Comparison of ENCODE assay signal across 1 cellular context in the genomic region with DNA sequence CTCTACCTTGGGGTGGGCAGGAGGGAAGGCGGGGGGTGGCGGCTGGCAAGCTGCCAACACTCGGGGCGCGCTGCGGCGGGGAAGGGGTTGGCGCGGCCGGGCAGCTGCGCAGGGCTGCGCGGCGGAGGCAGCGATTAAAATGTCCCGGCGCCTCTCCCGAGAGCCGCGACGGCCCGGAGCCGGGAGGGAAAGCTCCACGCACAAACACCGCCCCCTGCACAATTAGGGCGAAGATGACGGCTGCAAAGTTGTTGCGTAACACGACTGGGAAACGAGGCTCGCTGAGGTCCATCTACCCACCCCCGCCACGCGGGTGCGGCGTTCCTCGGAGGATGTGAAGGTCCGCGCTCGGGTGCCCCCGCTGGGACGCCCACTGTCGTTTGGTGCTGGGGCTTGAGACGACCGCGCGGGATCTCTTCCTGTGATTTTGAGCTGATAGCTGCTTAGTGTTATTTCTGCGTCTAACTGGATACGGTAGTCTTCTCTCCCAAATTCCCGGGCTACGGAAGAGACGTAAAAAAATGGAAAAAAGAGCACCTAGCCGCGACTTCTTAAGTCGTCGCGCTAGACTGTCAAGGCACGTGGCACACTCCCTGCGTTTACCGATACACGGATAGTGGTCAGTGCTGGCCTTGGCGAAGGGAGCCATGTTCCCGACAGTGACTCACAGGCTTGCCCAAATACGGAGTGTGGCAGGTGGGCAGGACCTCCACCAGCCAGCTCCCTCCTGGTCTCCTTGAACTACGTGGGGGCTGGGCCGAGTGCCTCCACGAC.
A peak's percentile ranks its signal among the peaks of the same experiment; 100 is the strongest.
TF ChIP-seq lines count a peak whose summit lies in the region.

No MANE protein-coding gene starts in this region.

TF ChIP-seq in HepG2, 621 proteins besides CTCF, POLR2A, EP300 and RAD21 (continued from another document):
- TF ChIP-seq XRCC5 (optimal IDR thresholded peaks at IDR 0.05; ENCODE audit: low read length), result no peak
- TF ChIP-seq KLF13 (CRISPR knock-in tag; IDR thresholded peaks at IDR 0.05), result no peak
- TF ChIP-seq GPN1 (CRISPR knock-in tag; IDR thresholded peaks at IDR 0.05; ENCODE audit: borderline replicate concordance), result no peak
- no peak for TF ChIP-seq ETV5 (CRISPR knock-in tag; IDR thresholded peaks at IDR 0.05; ENCODE audit: borderline replicate concordance)
- TF ChIP-seq, protein P1, sequence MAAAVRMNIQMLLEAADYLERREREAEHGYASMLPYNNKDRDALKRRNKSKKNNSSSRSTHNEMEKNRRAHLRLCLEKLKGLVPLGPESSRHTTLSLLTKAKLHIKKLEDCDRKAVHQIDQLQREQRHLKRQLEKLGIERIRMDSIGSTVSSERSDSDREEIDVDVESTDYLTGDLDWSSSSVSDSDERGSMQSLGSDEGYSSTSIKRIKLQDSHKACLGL (CRISPR knock-in tag; IDR thresholded peaks at IDR 0.05), result no peak
- TF ChIP-seq ASH2L (IDR thresholded peaks at IDR 0.05; ENCODE audit: insufficient read length, low read depth, low read length), result peak; percentile 60
- no peak for TF ChIP-seq SNAI1 (CRISPR knock-in tag; IDR thresholded peaks at IDR 0.05; ENCODE audit: borderline replicate concordance)
- TF ChIP-seq MAZ (IDR thresholded peaks at IDR 0.05; ENCODE audit: borderline replicate concordance, low read depth, low read length), result peak; percentile 5; the same call in 1 of the 2 replicates
- peak; percentile 69 for TF ChIP-seq MAZ (CRISPR knock-in tag; IDR thresholded peaks at IDR 0.05; ENCODE audit: low read depth)
- TF ChIP-seq SALL2 (CRISPR knock-in tag; IDR thresholded peaks at IDR 0.05), result no peak
- TF ChIP-seq HMGXB3 (CRISPR knock-in tag; IDR thresholded peaks at IDR 0.05; ENCODE audit: borderline replicate concordance), result no peak
- peak; percentile 21; the same call in 1 of the 2 replicates for TF ChIP-seq ZFX (CRISPR knock-in tag; IDR thresholded peaks at IDR 0.05; ENCODE audit: low read depth)
- TF ChIP-seq TP53 (CRISPR knock-in tag; conservative IDR thresholded peaks at IDR 0.05), result no peak
- no peak for TF ChIP-seq U2AF2 (IDR thresholded peaks at IDR 0.05; ENCODE audit: low read depth, low read length)
- TF ChIP-seq, protein P2, sequence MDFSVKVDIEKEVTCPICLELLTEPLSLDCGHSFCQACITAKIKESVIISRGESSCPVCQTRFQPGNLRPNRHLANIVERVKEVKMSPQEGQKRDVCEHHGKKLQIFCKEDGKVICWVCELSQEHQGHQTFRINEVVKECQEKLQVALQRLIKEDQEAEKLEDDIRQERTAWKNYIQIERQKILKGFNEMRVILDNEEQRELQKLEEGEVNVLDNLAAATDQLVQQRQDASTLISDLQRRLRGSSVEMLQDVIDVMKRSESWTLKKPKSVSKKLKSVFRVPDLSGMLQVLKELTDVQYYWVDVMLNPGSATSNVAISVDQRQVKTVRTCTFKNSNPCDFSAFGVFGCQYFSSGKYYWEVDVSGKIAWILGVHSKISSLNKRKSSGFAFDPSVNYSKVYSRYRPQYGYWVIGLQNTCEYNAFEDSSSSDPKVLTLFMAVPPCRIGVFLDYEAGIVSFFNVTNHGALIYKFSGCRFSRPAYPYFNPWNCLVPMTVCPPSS (IDR thresholded peaks at IDR 0.05), result no peak
- TF ChIP-seq ATF3 (CRISPR knock-in tag; IDR thresholded peaks at IDR 0.05), result peak; percentile 16
- TF ChIP-seq ZNF329 (CRISPR knock-in tag; IDR thresholded peaks at IDR 0.05; ENCODE audit: low read depth), result no peak; the same call in 1 of the 2 replicates
- peak; percentile 36; the same call in 1 of the 2 replicates for TF ChIP-seq ZNF850 (CRISPR knock-in tag; conservative IDR thresholded peaks at IDR 0.05)
- TF ChIP-seq ATF1 (CRISPR knock-in tag; IDR thresholded peaks at IDR 0.05), result no peak
- TF ChIP-seq, protein P3, sequence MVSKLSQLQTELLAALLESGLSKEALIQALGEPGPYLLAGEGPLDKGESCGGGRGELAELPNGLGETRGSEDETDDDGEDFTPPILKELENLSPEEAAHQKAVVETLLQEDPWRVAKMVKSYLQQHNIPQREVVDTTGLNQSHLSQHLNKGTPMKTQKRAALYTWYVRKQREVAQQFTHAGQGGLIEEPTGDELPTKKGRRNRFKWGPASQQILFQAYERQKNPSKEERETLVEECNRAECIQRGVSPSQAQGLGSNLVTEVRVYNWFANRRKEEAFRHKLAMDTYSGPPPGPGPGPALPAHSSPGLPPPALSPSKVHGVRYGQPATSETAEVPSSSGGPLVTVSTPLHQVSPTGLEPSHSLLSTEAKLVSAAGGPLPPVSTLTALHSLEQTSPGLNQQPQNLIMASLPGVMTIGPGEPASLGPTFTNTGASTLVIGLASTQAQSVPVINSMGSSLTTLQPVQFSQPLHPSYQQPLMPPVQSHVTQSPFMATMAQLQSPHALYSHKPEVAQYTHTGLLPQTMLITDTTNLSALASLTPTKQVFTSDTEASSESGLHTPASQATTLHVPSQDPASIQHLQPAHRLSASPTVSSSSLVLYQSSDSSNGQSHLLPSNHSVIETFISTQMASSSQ (IDR thresholded peaks at IDR 0.05; ENCODE audit: low read depth), result no peak
- TF ChIP-seq, protein P3 (CRISPR knock-in tag; IDR thresholded peaks at IDR 0.05; ENCODE audit: borderline replicate concordance), result no peak; the same call in 1 of the 2 replicates
- no peak for TF ChIP-seq ONECUT2 (CRISPR knock-in tag; IDR thresholded peaks at IDR 0.05)
- no peak for TF ChIP-seq ZNF598 (CRISPR knock-in tag; IDR thresholded peaks at IDR 0.05; ENCODE audit: borderline replicate concordance)
- TF ChIP-seq MEIS2 (CRISPR knock-in tag; IDR thresholded peaks at IDR 0.05), result no peak
- TF ChIP-seq SMAD1 (CRISPR knock-in tag; IDR thresholded peaks at IDR 0.05; ENCODE audit: borderline replicate concordance, low read depth), result no peak
- TF ChIP-seq BATF2 (CRISPR knock-in tag; IDR thresholded peaks at IDR 0.05), result no peak
- TF ChIP-seq ATF7 (IDR thresholded peaks at IDR 0.05), result no peak
- TF ChIP-seq ATF7 (CRISPR knock-in tag; IDR thresholded peaks at IDR 0.05), result no peak
- TF ChIP-seq MIER3 (CRISPR knock-in tag; IDR thresholded peaks at IDR 0.05; ENCODE audit: borderline replicate concordance), result no peak
- no peak for TF ChIP-seq ESRRA (CRISPR knock-in tag; IDR thresholded peaks at IDR 0.05; ENCODE audit: low read depth)
- 0 out of 2 replicates have a peak, but pooled peaks have one; percentile 23 for TF ChIP-seq RXRB (CRISPR knock-in tag; IDR thresholded peaks at IDR 0.05; ENCODE audit: borderline replicate concordance)
- TF ChIP-seq CBFB (CRISPR knock-in tag; IDR thresholded peaks at IDR 0.05), result no peak
- TF ChIP-seq RARG (CRISPR knock-in tag; IDR thresholded peaks at IDR 0.05; ENCODE audit: low read depth), result no peak
- TF ChIP-seq SMC3 (IDR thresholded peaks at IDR 0.05; ENCODE audit: low read length), result no peak; the same call in 1 of the 2 replicates
- 0 out of 2 replicates have a peak, but pooled peaks have one; percentile 45 for TF ChIP-seq HNRNPL (IDR thresholded peaks at IDR 0.05; ENCODE audit: low read depth, low read length)
- peak; percentile 79; the same call in 1 of the 2 replicates for TF ChIP-seq ARID4A (CRISPR knock-in tag; IDR thresholded peaks at IDR 0.05; ENCODE audit: borderline replicate concordance)
- TF ChIP-seq NCOA1 (CRISPR knock-in tag; IDR thresholded peaks at IDR 0.05), result no peak
- peak; percentile 70 for TF ChIP-seq AGO1 (IDR thresholded peaks at IDR 0.05; ENCODE audit: low read depth, low read length, poor library complexity, severe bottlenecking)
- no peak for TF ChIP-seq HOXD1 (CRISPR knock-in tag; IDR thresholded peaks at IDR 0.05)
- no peak for TF ChIP-seq ZNF567 (CRISPR knock-in tag; IDR thresholded peaks at IDR 0.05; ENCODE audit: borderline replicate concordance)
- TF ChIP-seq GTF2F1 (IDR thresholded peaks at IDR 0.05; ENCODE audit: low read length), result no peak
- TF ChIP-seq TEAD2 (CRISPR knock-in tag; IDR thresholded peaks at IDR 0.05), result no peak
- no peak for TF ChIP-seq ZNF230 (CRISPR knock-in tag; IDR thresholded peaks at IDR 0.05)
- TF ChIP-seq ZFYVE20 (CRISPR knock-in tag; IDR thresholded peaks at IDR 0.05; ENCODE audit: borderline replicate concordance, low read depth), result no peak
- no peak for TF ChIP-seq ETS1 (CRISPR knock-in tag; IDR thresholded peaks at IDR 0.05)
